Comparison of ENCODE assay signal across 9 cellular contexts in the genomic region with DNA sequence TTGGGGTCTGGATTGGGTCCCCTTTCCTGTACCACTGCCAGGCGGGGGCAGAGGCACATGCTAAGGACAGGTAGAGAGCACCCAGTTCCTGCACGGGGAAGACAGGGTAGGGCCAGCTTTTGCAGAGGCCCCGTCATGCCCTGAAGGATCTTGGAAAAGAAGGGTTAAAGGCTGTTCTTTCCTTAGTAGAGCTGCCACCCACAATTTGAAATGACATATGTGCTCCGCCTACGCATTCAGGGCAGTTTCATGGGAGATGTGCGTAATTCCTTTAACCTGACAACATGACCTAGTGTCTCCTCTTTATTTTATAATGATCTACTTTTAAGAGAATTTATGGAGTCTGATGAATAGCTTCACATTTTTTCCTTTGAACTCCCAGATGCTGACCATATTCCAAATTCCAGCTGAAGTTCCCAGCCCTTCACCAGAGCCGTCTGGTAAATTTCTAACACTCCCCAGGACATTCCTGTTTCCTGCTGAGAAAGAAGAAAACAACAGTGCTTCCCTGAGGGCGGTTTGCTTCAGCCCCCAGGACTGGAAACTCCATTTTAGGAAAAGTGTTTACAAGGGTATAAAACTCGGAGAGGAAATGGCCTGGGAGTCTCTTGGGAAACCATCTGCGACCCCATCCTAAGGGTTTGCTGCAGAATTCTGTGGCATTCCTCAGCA. TPM values are rescaled to one million over a fixed set of nuclear protein-coding genes. Genes with fewer than 3 reads are reported as not detected.
DNase-seq lines count a peak whose midpoint lies in the region; ATAC-seq and TF ChIP-seq lines count a peak whose summit lies in the region.
"Had no signal": no experiment of that assay in that cellular context is flagged by ENCODE, and none has a peak within 500 bp of the region (broad histone marks: within the 10 kb centered on the region; RNA-seq: fewer than 3 reads in every experiment).

No MANE protein-coding gene starts in this region.

- intact Hi-C loops in upper lobe of right lung (cut with DNase I) = no loop called here

- no peaks in the 10 kb centered on the region for H3K9me3 Mint-ChIP-seq in endothelial cell (ENCODE audit: unreplicated experiment)
- H3K9me3 Mint-ChIP-seq: stimulated activated naive CD8-positive, alpha-beta T cell treated with anti-CD3 and anti-CD28 coated beads, Interleukin-15, Interleukin-2, amounts not matched to agents 100 ng/mL and 50 ng/mL, for 24 hours had no signal

- H3K27ac ChIP-seq in lung (ENCODE audit: low read depth in 1 of 2, low read length in 1 of 2) = peak overlapping the region; percentile 33 to 68
- H3K27ac ChIP-seq in upper lobe of right lung = peak overlapping the region; percentile 66

- DNase-seq in MG63 (peak; percentile 41), endothelial cell (ENCODE audit: low spot score) (peak; percentile 22), lung (ENCODE audit: low spot score) (no peak), upper lobe of right lung (no peak), NCI-H510A (lab: John Stamatoyannopoulos, UW) (no peak), DMS79 (lab: John Stamatoyannopoulos, UW) (no peak)
- DNase-seq: MM.1S had no signal

- TF ChIP-seq CTCF in endothelial cell (IDR thresholded peaks at IDR 0.05; ENCODE audit: unreplicated experiment) (no peak), lung (IDR thresholded peaks at IDR 0.05; ENCODE audit: control extremely low read depth, extremely low read depth) (no peak), upper lobe of right lung (IDR thresholded peaks at IDR 0.05) (no peak)

- peaks cover 28% of the 10 kb centered on the region for H3K4me1 Mint-ChIP-seq in endothelial cell (ENCODE audit: unreplicated experiment)

- H3K9me3 ChIP-seq in MG63 (no peaks in the 10 kb centered on the region), lung (ENCODE audit: control insufficient read depth in 2 of 2, insufficient read depth in 1 of 2, low read length in 1 of 2) (peaks cover 0 to 3% of the 10 kb centered on the region in 2 donors), upper lobe of right lung (no peaks in the 10 kb centered on the region)

- H3K27me3 Mint-ChIP-seq in endothelial cell (ENCODE audit: unreplicated experiment) = peaks cover 2% of the 10 kb centered on the region

- H3K4me1 ChIP-seq in lung (ENCODE audit: control insufficient read depth in 2 of 2, insufficient read depth in 2 of 2, low read length in 2 of 2) (no peaks in the 10 kb centered on the region), upper lobe of right lung (peaks cover 3% of the 10 kb centered on the region)

- H3K4me3 ChIP-seq in MG63 = no peak overlapping the region
- H3K4me3 ChIP-seq in lung = no peak overlapping the region
- no peak overlapping the region for H3K4me3 ChIP-seq in upper lobe of right lung

- 66 to 76% methylated on average over 10 of the region's 10 CpGs for WGBS in lung, 2 donors

- H3K36me3 ChIP-seq in MG63 (no peaks in the 10 kb centered on the region), lung (ENCODE audit: control insufficient read depth in 2 of 2, insufficient read depth in 2 of 2, low read length in 2 of 2) (no peaks in the 10 kb centered on the region), upper lobe of right lung (no peaks in the 10 kb centered on the region)

- H3K36me3 Mint-ChIP-seq in endothelial cell (ENCODE audit: low read depth, unreplicated experiment) = no peaks in the 10 kb centered on the region

- H3K27ac Mint-ChIP-seq in endothelial cell (ENCODE audit: unreplicated experiment) = peak overlapping the region; percentile 99
- H3K27ac Mint-ChIP-seq: stimulated activated naive CD8-positive, alpha-beta T cell treated with anti-CD3 and anti-CD28 coated beads, Interleukin-15, Interleukin-2, amounts not matched to agents 100 ng/mL and 50 ng/mL, for 24 hours had no signal

- H3K27me3 ChIP-seq in MG63 (no peaks in the 10 kb centered on the region), lung (ENCODE audit: control insufficient read depth, insufficient read depth) (no peaks in the 10 kb centered on the region), upper lobe of right lung (no peaks in the 10 kb centered on the region)

- peak overlapping the region; percentile 70 for H3K4me3 Mint-ChIP-seq in endothelial cell (ENCODE audit: unreplicated experiment)
- H3K4me3 Mint-ChIP-seq: stimulated activated naive CD8-positive, alpha-beta T cell treated with anti-CD3 and anti-CD28 coated beads, Interleukin-15, Interleukin-2, amounts not matched to agents 100 ng/mL and 50 ng/mL, for 24 hours had no signal

- peak; percentile 27 for ATAC-seq in lung (ENCODE audit: insufficient read depth, low FRiP score)
- peak; percentile 54 for ATAC-seq in upper lobe of right lung
- ATAC-seq in HG03439 (IDR thresholded peaks at IDR 0.05; ENCODE audit: unreplicated experiment) = no peak

RNA-seq across cellular contexts. Expression of gene PLEKHG3, which starts 58.9 kb away (rescaled TPM):
- total RNA-seq in MG63 (2014; rRNA removed; shearing (Covaris generic); ENCODE audit: low replicate concordance) = 20.2 and 24.1 TPM in 2 replicates
- total RNA-seq in endothelial cell (ENCODE audit: unreplicated experiment) (31.4 TPM), lung (10 to 100 TPM; 30.3 to 43.5 TPM), upper lobe of right lung (34.5 TPM)
- polyA plus RNA-seq in lung = 10 to 100 TPM; 11.0 to 12.8 TPM

Comparison
In these comparisons a context has a peak if more than half of its experiments do, and no peak if none do; other contexts are left out.
1. DNase-seq: peak in MG63 (single experiment) and endothelial cell (single experiment); none in lung (single experiment), upper lobe of right lung (single experiment), NCI-H510A (single experiment) and DMS79 (single experiment).